23 cellular contexts compared by ENCODE assay signal in genomic region chr13:42612021-42612765, GRCh38. TPM values are rescaled to one million over a fixed set of nuclear protein-coding genes. Genes with fewer than 3 reads are reported as not detected.
"Had no signal": no experiment of that assay in that cellular context is flagged by ENCODE, and none has a peak within 500 bp of the region (broad histone marks: within the 10 kb centered on the region; RNA-seq: fewer than 3 reads in every experiment).

No MANE protein-coding gene starts in this region.

- ATAC-seq: activated T-cell treated with anti-CD3 and anti-CD28 coated beads, Interleukin-2, amount 50 U/mL, for 4 hours; foreskin keratinocyte had no signal

- DNase-seq: activated CD4-positive, alpha-beta T cell treated with anti-CD3 and anti-CD28 coated beads, Interleukin-2, amount 50 U/mL, for 1 hour; activated CD4-positive, CD25-positive, alpha-beta regulatory T cell treated with anti-CD3 and anti-CD28 coated beads, Interleukin-2, amount 50 U/mL, for 72 hours; activated CD8-positive, alpha-beta memory T cell treated with anti-CD3 and anti-CD28 coated beads, Interleukin-2, amount 50 U/mL, for 4 hours; activated naive CD4-positive, alpha-beta T cell treated with anti-CD3 and anti-CD28 coated beads, Interleukin-2, amount 50 U/mL, for 16 hours; activated T-cell treated with anti-CD3 and anti-CD28 coated beads, Interleukin-2, amount 50 U/mL, for 4 hours; foreskin keratinocyte; glutamatergic neuron; hypothalamus; left ventricle myocardium inferior; stimulated activated CD4-positive, alpha-beta T cell treated with anti-CD3 and anti-CD28 coated beads, Interleukin-2, amount 100 ng/mL, for 24 hours; stimulated activated naive CD4-positive, alpha-beta T cell treated with Interleukin-2 at 50 U/mL for 16 hours; substantia nigra; T-helper 1 cell; T1000; tibial artery had no signal

- H2AFZ ChIP-seq: neural progenitor cell had no signal

- H3K9ac ChIP-seq: neural progenitor cell had no signal

- H3K36me3 ChIP-seq: ascending aorta, cardiac muscle cell, left ventricle myocardium inferior, neural progenitor cell, tibial artery had no signal

- H3K27ac ChIP-seq: ascending aorta, cardiac muscle cell, epithelial cell of prostate, foreskin keratinocyte, left ventricle myocardium inferior, neural progenitor cell, tibial artery had no signal

- H3K9me3 ChIP-seq: ascending aorta, left ventricle myocardium inferior, tibial artery had no signal

- H3K36me3 Mint-ChIP-seq: neural progenitor cell had no signal

- H3K27me3 ChIP-seq: ascending aorta, cardiac muscle cell, neural progenitor cell, tibial artery had no signal

- H3K4me2 ChIP-seq: neural progenitor cell had no signal

- H3K27ac Mint-ChIP-seq: neural progenitor cell, progenitor cell of endocrine pancreas had no signal

- H3K9me3 Mint-ChIP-seq: activated T-cell treated with anti-CD3 and anti-CD28 coated beads, Interleukin-2, amount 50 U/mL, for 4 hours; neural progenitor cell had no signal

- H3K4me3 Mint-ChIP-seq: activated T-cell treated with anti-CD3 and anti-CD28 coated beads, Interleukin-2, amount 50 U/mL, for 4 hours; neural progenitor cell had no signal

- H3K4me3 ChIP-seq: ascending aorta, cardiac muscle cell, left ventricle myocardium inferior, neural progenitor cell, tibial artery had no signal

- H3K4me1 ChIP-seq: ascending aorta, foreskin keratinocyte, left ventricle myocardium inferior, tibial artery had no signal

RNA-seq across cellular contexts. Expression of gene TNFSF11, which starts 38.2 kb away (rescaled TPM):
- total RNA-seq: ascending aorta, cardiac muscle cell, dermis microvascular lymphatic vessel endothelial cell, foreskin keratinocyte, left ventricle myocardium inferior, myocyte, progenitor cell of endocrine pancreas had no signal
- polyA plus RNA-seq: cardiac muscle cell, foreskin keratinocyte, keratinocyte had no signal
